ENCODE assay signal across 8 cellular contexts in genomic region chr14:68232643-68233055, GRCh38.
DNase-seq lines count a peak whose midpoint lies in the region; ATAC-seq and TF ChIP-seq lines count a peak whose summit lies in the region.

No MANE protein-coding gene starts in this region.

- H4K20me1 ChIP-seq in hepatocyte (ENCODE audit: insufficient read depth, poor library complexity, severe bottlenecking) = no peaks in the 10 kb centered on the region

- DNase-seq in Caki2 (ENCODE audit: low read depth) = peak; percentile 97
- DNase-seq in activated T-helper 2 cell treated with anti-CD3 and anti-CD28 coated beads, Interferon-gamma antibody, Interleukin-2, Interleukin-4, amounts not matched to agents 10 μg/mL and 5 μg/mL and 100 μg/mL, durations not matched to agents 14 hours and 24 hours and 36 hours (ENCODE audit: low spot score) = peak; percentile 20
- peak; percentile 84 for DNase-seq in hepatocyte (ENCODE audit: low spot score)
- DNase-seq in stimulated activated CD8-positive, alpha-beta memory T cell treated with anti-CD3 and anti-CD28 coated beads, Interleukin-4, amount 100 ng/mL, for 48 hours = peak; percentile 44
- DNase-seq in activated CD8-positive, alpha-beta memory T cell treated with anti-CD3 and anti-CD28 coated beads for 24 hours = no peak
- no peak for DNase-seq in effector CD8-positive, alpha-beta T cell (lab: John Stamatoyannopoulos, UW)

- peaks cover 15% of the 10 kb centered on the region for H3K4me1 Mint-ChIP-seq in activated T-helper 2 cell treated with anti-CD3 and anti-CD28 coated beads, Interferon-gamma antibody, Interleukin-2, Interleukin-4, amounts not matched to agents 10 μg/mL and 5 μg/mL and 100 μg/mL, durations not matched to agents 14 hours and 24 hours and 36 hours (ENCODE audit: low read depth)

- no peaks in the 10 kb centered on the region for H3K36me3 Mint-ChIP-seq in activated T-helper 2 cell treated with anti-CD3 and anti-CD28 coated beads, Interferon-gamma antibody, Interleukin-2, Interleukin-4, amounts not matched to agents 10 μg/mL and 5 μg/mL and 100 μg/mL, durations not matched to agents 14 hours and 24 hours and 36 hours (ENCODE audit: low read depth)

- H3K4me1 ChIP-seq in hepatocyte (ENCODE audit: insufficient read depth) = peaks cover 36% of the 10 kb centered on the region

- H3K27ac Mint-ChIP-seq in activated T-helper 2 cell treated with anti-CD3 and anti-CD28 coated beads, Interferon-gamma antibody, Interleukin-2, Interleukin-4, amounts not matched to agents 10 μg/mL and 5 μg/mL and 100 μg/mL, durations not matched to agents 14 hours and 24 hours and 36 hours = no peak overlapping the region

- no peaks in the 10 kb centered on the region for H3K27me3 Mint-ChIP-seq in activated T-helper 2 cell treated with anti-CD3 and anti-CD28 coated beads, Interferon-gamma antibody, Interleukin-2, Interleukin-4, amounts not matched to agents 10 μg/mL and 5 μg/mL and 100 μg/mL, durations not matched to agents 14 hours and 24 hours and 36 hours (ENCODE audit: low read depth)

- H3K36me3 ChIP-seq in hepatocyte (replicated peaks; ENCODE audit: insufficient read depth, low read depth) = no peaks in the 10 kb centered on the region

- no peak overlapping the region for H3K4me2 ChIP-seq in hepatocyte

- peak overlapping the region; percentile 85 for H3K27ac ChIP-seq in hepatocyte

- in situ Hi-C loops in Caki2 (cut with HindIII; ENCODE audit: low pct_unique_long_range_greater_than_20kb, low sequenced_read_pairs) = no loop called here

- H3K79me2 ChIP-seq in hepatocyte = no peaks in the 10 kb centered on the region

- H3K4me3 Mint-ChIP-seq in activated T-helper 2 cell treated with anti-CD3 and anti-CD28 coated beads, Interferon-gamma antibody, Interleukin-2, Interleukin-4, amounts not matched to agents 10 μg/mL and 5 μg/mL and 100 μg/mL, durations not matched to agents 14 hours and 24 hours and 36 hours (ENCODE audit: low read depth) = no peak overlapping the region

- peak; percentile 73 for ATAC-seq in GM19372 (IDR thresholded peaks at IDR 0.05; ENCODE audit: low read depth, unreplicated experiment)
- peak; percentile 84 for ATAC-seq in HG03439 (IDR thresholded peaks at IDR 0.05; ENCODE audit: unreplicated experiment)

- no peaks in the 10 kb centered on the region for H3K9me3 Mint-ChIP-seq in activated T-helper 2 cell treated with anti-CD3 and anti-CD28 coated beads, Interferon-gamma antibody, Interleukin-2, Interleukin-4, amounts not matched to agents 10 μg/mL and 5 μg/mL and 100 μg/mL, durations not matched to agents 14 hours and 24 hours and 36 hours

- no peak for TF ChIP-seq CTCF in hepatocyte (IDR thresholded peaks at IDR 0.05; ENCODE audit: poor library complexity)

- H3K4me3 ChIP-seq in hepatocyte = no peak overlapping the region

- H3K9me2 ChIP-seq in hepatocyte (replicated peaks; ENCODE audit: insufficient read depth) = no peaks in the 10 kb centered on the region

- intact Hi-C loops in activated T-helper 2 cell treated with anti-CD3 and anti-CD28 coated beads, Interferon-gamma antibody, Interleukin-2, Interleukin-4, amounts not matched to agents 10 μg/mL and 5 μg/mL and 100 μg/mL, durations not matched to agents 14 hours and 24 hours and 36 hours (cut with micrococcal nuclease) = loop anchor here (1.0 to 5.0 kb wide), 5 partner anchors 50 to 585 kb away; no protein-coding TSS in a partner anchor

- no peaks in the 10 kb centered on the region for H3K9me3 ChIP-seq in hepatocyte (ENCODE audit: low read depth)

- no peak overlapping the region for H2AFZ ChIP-seq in hepatocyte

- 66% methylated on average over 1 of the region's 1 CpG for WGBS in hepatocyte (ENCODE audit: low lambda C conversion rate, missing lambda C conversion rate)

- H3K27me3 ChIP-seq in hepatocyte = no peaks in the 10 kb centered on the region

Comparison
In these comparisons a context has a peak if more than half of its experiments do, and no peak if none do; other contexts are left out.
1. DNase-seq: peak in Caki2 (single experiment), activated T-helper 2 cell treated with anti-CD3 and anti-CD28 coated beads, Interferon-gamma antibody, Interleukin-2, Interleukin-4, amounts not matched to agents 10 μg/mL and 5 μg/mL and 100 μg/mL, durations not matched to agents 14 hours and 24 hours and 36 hours (single experiment), hepatocyte (single experiment) and stimulated activated CD8-positive, alpha-beta memory T cell treated with anti-CD3 and anti-CD28 coated beads, Interleukin-4, amount 100 ng/mL, for 48 hours (single experiment); none in activated CD8-positive, alpha-beta memory T cell treated with anti-CD3 and anti-CD28 coated beads for 24 hours (single experiment) and effector CD8-positive, alpha-beta T cell (single experiment).